Comparison of ENCODE assay signal across 2 cellular contexts in genomic region chr1:20124451-20125057, GRCh38.
TF ChIP-seq lines count a peak whose summit lies in the region.

No MANE protein-coding gene starts in this region.

TF ChIP-seq in Ishikawa, 13 proteins besides CTCF, POLR2A, EP300 and RAD21:
- TF ChIP-seq, protein P1, sequence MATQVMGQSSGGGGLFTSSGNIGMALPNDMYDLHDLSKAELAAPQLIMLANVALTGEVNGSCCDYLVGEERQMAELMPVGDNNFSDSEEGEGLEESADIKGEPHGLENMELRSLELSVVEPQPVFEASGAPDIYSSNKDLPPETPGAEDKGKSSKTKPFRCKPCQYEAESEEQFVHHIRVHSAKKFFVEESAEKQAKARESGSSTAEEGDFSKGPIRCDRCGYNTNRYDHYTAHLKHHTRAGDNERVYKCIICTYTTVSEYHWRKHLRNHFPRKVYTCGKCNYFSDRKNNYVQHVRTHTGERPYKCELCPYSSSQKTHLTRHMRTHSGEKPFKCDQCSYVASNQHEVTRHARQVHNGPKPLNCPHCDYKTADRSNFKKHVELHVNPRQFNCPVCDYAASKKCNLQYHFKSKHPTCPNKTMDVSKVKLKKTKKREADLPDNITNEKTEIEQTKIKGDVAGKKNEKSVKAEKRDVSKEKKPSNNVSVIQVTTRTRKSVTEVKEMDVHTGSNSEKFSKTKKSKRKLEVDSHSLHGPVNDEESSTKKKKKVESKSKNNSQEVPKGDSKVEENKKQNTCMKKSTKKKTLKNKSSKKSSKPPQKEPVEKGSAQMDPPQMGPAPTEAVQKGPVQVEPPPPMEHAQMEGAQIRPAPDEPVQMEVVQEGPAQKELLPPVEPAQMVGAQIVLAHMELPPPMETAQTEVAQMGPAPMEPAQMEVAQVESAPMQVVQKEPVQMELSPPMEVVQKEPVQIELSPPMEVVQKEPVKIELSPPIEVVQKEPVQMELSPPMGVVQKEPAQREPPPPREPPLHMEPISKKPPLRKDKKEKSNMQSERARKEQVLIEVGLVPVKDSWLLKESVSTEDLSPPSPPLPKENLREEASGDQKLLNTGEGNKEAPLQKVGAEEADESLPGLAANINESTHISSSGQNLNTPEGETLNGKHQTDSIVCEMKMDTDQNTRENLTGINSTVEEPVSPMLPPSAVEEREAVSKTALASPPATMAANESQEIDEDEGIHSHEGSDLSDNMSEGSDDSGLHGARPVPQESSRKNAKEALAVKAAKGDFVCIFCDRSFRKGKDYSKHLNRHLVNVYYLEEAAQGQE (IDR thresholded peaks at IDR 0.05; ENCODE audit: low read depth), result no peak
- TF ChIP-seq TEAD4 (IDR thresholded peaks at IDR 0.05), result no peak
- TF ChIP-seq, protein P2, sequence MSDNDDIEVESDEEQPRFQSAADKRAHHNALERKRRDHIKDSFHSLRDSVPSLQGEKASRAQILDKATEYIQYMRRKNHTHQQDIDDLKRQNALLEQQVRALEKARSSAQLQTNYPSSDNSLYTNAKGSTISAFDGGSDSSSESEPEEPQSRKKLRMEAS (IDR thresholded peaks at IDR 0.05), result no peak
- 0 out of 2 replicates have a peak, but pooled peaks have one; percentile 12 for TF ChIP-seq NFIC (IDR thresholded peaks at IDR 0.05)
TF ChIP-seq in Ishikawa: peak in this region for 1.

TF ChIP-seq in GM12878, 131 proteins besides CTCF, POLR2A, EP300 and RAD21:
- TF ChIP-seq ZNF217 (IDR thresholded peaks at IDR 0.05) (peak; percentile 75; the same call in 1 of the 2 replicates), BCL11A (IDR thresholded peaks at IDR 0.05; ENCODE audit: low read depth, low read length) (peak; percentile 33; the same call in 1 of the 2 replicates), IRF4 (IDR thresholded peaks at IDR 0.05; ENCODE audit: low read depth, low read length) (0 out of 2 replicates have a peak, but pooled peaks have one; percentile 25), LARP7 (IDR thresholded peaks at IDR 0.05) (no peak), CREM (IDR thresholded peaks at IDR 0.05; ENCODE audit: low read depth) (peak; percentile 25; the same call in 1 of the 2 replicates), EED (IDR thresholded peaks at IDR 0.05; ENCODE audit: low read depth) (peak; percentile 17), JUNB (IDR thresholded peaks at IDR 0.05) (peak; percentile 53; the same call in 1 of the 2 replicates), RUNX3 (IDR thresholded peaks at IDR 0.05; ENCODE audit: low read length) (peak; percentile 57), MYC (IDR thresholded peaks at IDR 0.05; ENCODE audit: insufficient read depth, insufficient read length, insufficient replicate concordance, low read length, severe bottlenecking) (no peak), ESRRA (IDR thresholded peaks at IDR 0.05; ENCODE audit: low read length) (no peak), DPF2 (IDR thresholded peaks at IDR 0.05) (peak; percentile 47; the same call in 1 of the 2 replicates), SMARCA5 (IDR thresholded peaks at IDR 0.05) (peak; percentile 86), PAX5 (IDR thresholded peaks at IDR 0.05; ENCODE audit: borderline replicate concordance, low read depth, low read length) (0 out of 2 replicates have a peak, but pooled peaks have one; percentile 14)
- TF ChIP-seq, protein P3, sequence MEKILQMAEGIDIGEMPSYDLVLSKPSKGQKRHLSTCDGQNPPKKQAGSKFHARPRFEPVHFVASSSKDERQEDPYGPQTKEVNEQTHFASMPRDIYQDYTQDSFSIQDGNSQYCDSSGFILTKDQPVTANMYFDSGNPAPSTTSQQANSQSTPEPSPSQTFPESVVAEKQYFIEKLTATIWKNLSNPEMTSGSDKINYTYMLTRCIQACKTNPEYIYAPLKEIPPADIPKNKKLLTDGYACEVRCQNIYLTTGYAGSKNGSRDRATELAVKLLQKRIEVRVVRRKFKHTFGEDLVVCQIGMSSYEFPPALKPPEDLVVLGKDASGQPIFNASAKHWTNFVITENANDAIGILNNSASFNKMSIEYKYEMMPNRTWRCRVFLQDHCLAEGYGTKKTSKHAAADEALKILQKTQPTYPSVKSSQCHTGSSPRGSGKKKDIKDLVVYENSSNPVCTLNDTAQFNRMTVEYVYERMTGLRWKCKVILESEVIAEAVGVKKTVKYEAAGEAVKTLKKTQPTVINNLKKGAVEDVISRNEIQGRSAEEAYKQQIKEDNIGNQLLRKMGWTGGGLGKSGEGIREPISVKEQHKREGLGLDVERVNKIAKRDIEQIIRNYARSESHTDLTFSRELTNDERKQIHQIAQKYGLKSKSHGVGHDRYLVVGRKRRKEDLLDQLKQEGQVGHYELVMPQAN (conservative IDR thresholded peaks at IDR 0.05), result 0 out of 2 replicates have a peak, but pooled peaks have one; percentile 34
- TF ChIP-seq, protein P4, sequence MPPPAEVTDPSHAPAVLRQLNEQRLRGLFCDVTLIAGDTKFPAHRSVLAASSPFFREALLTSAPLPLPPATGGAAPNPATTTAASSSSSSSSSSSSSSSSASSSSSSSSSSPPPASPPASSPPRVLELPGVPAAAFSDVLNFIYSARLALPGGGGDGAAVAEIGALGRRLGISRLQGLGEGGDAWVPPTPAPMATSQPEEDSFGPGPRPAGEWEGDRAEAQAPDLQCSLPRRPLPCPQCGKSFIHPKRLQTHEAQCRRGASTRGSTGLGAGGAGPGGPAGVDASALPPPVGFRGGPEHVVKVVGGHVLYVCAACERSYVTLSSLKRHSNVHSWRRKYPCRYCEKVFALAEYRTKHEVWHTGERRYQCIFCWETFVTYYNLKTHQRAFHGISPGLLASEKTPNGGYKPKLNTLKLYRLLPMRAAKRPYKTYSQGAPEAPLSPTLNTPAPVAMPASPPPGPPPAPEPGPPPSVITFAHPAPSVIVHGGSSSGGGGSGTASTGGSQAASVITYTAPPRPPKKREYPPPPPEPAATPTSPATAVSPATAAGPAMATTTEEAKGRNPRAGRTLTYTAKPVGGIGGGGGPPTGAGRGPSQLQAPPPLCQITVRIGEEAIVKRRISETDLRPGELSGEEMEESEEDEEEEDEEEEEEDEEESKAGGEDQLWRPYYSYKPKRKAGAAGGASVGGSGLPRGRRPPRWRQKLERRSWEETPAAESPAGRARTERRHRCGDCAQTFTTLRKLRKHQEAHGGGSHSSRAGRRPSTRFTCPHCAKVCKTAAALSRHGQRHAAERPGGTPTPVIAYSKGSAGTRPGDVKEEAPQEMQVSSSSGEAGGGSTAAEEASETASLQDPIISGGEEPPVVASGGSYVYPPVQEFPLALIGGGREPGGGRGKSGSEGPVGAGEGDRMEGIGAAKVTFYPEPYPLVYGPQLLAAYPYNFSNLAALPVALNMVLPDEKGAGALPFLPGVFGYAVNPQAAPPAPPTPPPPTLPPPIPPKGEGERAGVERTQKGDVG (CRISPR knock-in tag; IDR thresholded peaks at IDR 0.05), result no peak
- TF ChIP-seq, protein P5, sequence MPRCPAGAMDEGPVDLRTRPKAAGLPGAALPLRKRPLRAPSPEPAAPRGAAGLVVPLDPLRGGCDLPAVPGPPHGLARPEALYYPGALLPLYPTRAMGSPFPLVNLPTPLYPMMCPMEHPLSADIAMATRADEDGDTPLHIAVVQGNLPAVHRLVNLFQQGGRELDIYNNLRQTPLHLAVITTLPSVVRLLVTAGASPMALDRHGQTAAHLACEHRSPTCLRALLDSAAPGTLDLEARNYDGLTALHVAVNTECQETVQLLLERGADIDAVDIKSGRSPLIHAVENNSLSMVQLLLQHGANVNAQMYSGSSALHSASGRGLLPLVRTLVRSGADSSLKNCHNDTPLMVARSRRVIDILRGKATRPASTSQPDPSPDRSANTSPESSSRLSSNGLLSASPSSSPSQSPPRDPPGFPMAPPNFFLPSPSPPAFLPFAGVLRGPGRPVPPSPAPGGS (IDR thresholded peaks at IDR 0.05; ENCODE audit: borderline replicate concordance, insufficient read depth, low read depth, low read length, poor library complexity, severe bottlenecking), result peak; percentile 17
